ENCODE assay signal across 27 cellular contexts in genomic region chr7:10484767-10485166, GRCh38.
"Had no signal": no experiment of that assay in that cellular context is flagged by ENCODE, and none has a peak within 500 bp of the region (broad histone marks: within the 10 kb centered on the region; RNA-seq: fewer than 3 reads in every experiment).

No MANE protein-coding gene starts in this region.

- FAIRE-seq: urothelium cell line had no signal

- H3K9me3 ChIP-seq: stomach, suprapubic skin, testis, thoracic aorta, thyroid gland, tibial artery, tibial nerve, transverse colon, upper lobe of left lung, upper lobe of right lung, uterus, vagina had no signal

- ATAC-seq: stimulated activated effector memory CD8-positive, alpha-beta T cell treated with anti-CD3 and anti-CD28 coated beads, Interleukin-12 subunit alpha, Interleukin-12 subunit beta, amount 100 ng/mL, for 72 hours; stimulated activated memory B cell treated with anti-CD40 and anti-IgM and Interleukin-4, amounts not matched to agents 10 μg/mL and 1 μg/mL and 100 μg/mL, for 72 hours; stimulated activated naive B cell treated with anti-CD40 and anti-IgM and Interleukin-4, amounts not matched to agents 10 μg/mL and 1 μg/mL and 100 μg/mL, for 72 hours; stimulated activated naive CD8-positive, alpha-beta T cell treated with anti-CD3 and anti-CD28 coated beads, Interleukin-15, amount 100 ng/mL, for 72 hours; stimulated activated naive CD8-positive, alpha-beta T cell treated with anti-CD3 and anti-CD28 coated beads, Interleukin-15, Interleukin-2, amounts not matched to agents 100 U/mL and 50 U/mL, for 24 hours; upper lobe of right lung had no signal

- H3K36me3 ChIP-seq: stomach, suprapubic skin, thoracic aorta, thyroid gland, tibial artery, tibial nerve, transverse colon, upper lobe of left lung, upper lobe of right lung, uterus, vagina had no signal

- H3K4me1 ChIP-seq: stomach, suprapubic skin, testis, thyroid gland, tibial artery, tibial nerve, transverse colon, upper lobe of left lung, upper lobe of right lung, uterus, vagina had no signal

- H3K27ac ChIP-seq: stomach, suprapubic skin, testis, thoracic aorta, thyroid gland, tibial artery, tibial nerve, transverse colon, upper lobe of left lung, upper lobe of right lung, uterus, vagina had no signal

- H3K27me3 ChIP-seq: stomach, suprapubic skin, testis, thyroid gland, tibial artery, tibial nerve, transverse colon, upper lobe of left lung, upper lobe of right lung, uterus, vagina had no signal

- DNase-seq: stimulated activated CD4-positive, alpha-beta T cell treated with anti-CD3 and anti-CD28 coated beads, Interleukin-2, amount 100 ng/mL, for 48 hours; stimulated activated CD4-positive, alpha-beta T cell treated with anti-CD3 and anti-CD28 coated beads, Interleukin-4, amount 100 ng/mL, for 1 hour; stimulated activated CD4-positive, alpha-beta T cell treated with anti-CD3 and anti-CD28 coated beads, Interleukin-4, amount 100 ng/mL, for 24 hours; stimulated activated CD4-positive, alpha-beta T cell treated with anti-CD3 and anti-CD28 coated beads, Interleukin-4, amount 100 ng/mL, for 4 hours; stimulated activated CD8-positive, alpha-beta memory T cell treated with anti-CD3 and anti-CD28 coated beads, Interleukin-4, amount 100 ng/mL, for 48 hours; stimulated activated naive B cell treated with anti-CD40 and anti-IgM and Interleukin-4, amounts not matched to agents 10 μg/mL and 1 μg/mL and 100 μg/mL, for 72 hours; stimulated activated naive CD4-positive, alpha-beta T cell; stimulated activated naive CD4-positive, alpha-beta T cell treated with Interleukin-2 at 50 U/mL for 16 hours; stimulated activated naive CD8-positive, alpha-beta T cell treated with anti-CD3 and anti-CD28 coated beads, Interleukin-15, amount 100 ng/mL, for 72 hours; stimulated activated naive CD8-positive, alpha-beta T cell treated with anti-CD3 and anti-CD28 coated beads, Interleukin-15, Interleukin-2, amounts not matched to agents 100 U/mL and 50 U/mL, for 24 hours; stomach; substantia nigra; testis; thyroid gland; tibial artery; transverse colon; trophoblast cell; upper lobe of left lung; upper lobe of right lung; uterus had no signal

- H3K4me3 ChIP-seq: stomach, suprapubic skin, testis, thoracic aorta, thyroid gland, tibial artery, tibial nerve, transverse colon, upper lobe of left lung, upper lobe of right lung, uterus, vagina had no signal
